12 cellular contexts compared by ENCODE assay signal in the genomic region with DNA sequence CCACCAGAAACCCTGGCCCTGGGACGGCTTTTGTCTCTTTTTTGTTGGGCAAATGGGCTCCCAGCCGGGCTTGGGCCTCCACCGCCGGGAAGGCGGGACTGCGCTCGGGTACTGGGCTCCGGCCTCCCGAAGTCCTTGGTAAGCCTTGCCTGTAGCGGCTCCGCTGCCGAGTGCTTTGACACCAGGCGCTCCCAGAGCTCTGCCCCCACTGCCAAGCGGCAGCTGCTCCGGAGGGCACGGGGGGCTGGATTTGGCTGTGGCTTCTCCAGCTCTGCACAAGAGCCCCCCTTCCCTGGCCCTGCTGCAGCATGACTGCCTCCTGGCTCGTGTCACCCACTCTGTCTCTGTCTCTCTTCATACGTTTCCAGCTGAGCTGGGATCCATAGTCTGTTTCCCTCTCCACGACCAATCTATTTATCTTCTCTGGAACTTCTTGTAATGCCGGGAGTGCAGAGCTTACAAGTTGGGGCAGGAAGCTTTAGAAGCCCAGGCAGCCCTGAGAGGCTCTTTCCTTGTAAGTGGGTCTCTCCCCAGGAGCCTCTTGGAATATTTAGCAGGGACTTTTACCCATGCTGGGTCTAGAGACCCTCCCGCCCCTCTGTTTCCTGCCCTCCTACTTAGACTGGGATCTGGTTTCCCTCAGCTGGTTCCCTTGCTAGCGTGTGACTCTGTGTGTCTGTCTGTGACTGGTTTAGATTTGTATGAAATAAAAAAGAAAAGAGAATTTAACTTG.
DNase-seq lines count a peak whose midpoint lies in the region; ATAC-seq and TF ChIP-seq lines count a peak whose summit lies in the region.
"Had no signal": no experiment of that assay in that cellular context is flagged by ENCODE, and none has a peak within 500 bp of the region (broad histone marks: within the 10 kb centered on the region; RNA-seq: fewer than 3 reads in every experiment).

No MANE protein-coding gene starts in this region.

- H3K36me3 ChIP-seq in HUES48 (ENCODE audit: control insufficient read depth, insufficient read depth, low read length) (no peaks in the 10 kb centered on the region), gastroesophageal sphincter (no peaks in the 10 kb centered on the region)

- H3K4me3 Mint-ChIP-seq in activated naive CD4-positive, alpha-beta T cell treated with anti-CD3 and anti-CD28 coated beads for 36 hours = no peak overlapping the region
- H3K4me3 Mint-ChIP-seq: CD8-positive, alpha-beta memory T cell; T-helper 17 cell had no signal

- TF ChIP-seq CTCF in gastroesophageal sphincter (IDR thresholded peaks at IDR 0.05) = no peak

- intact Hi-C loops in activated naive CD4-positive, alpha-beta T cell treated with anti-CD3 and anti-CD28 coated beads for 36 hours (cut with micrococcal nuclease) = no loop called here

- no peak for TF ChIP-seq POLR2A in gastroesophageal sphincter (IDR thresholded peaks at IDR 0.05)

- H3K27me3 ChIP-seq in HUES48 (ENCODE audit: control insufficient read depth, insufficient read depth, low read length) (peaks cover 7% of the 10 kb centered on the region), gastroesophageal sphincter (no peaks in the 10 kb centered on the region)

- no peaks in the 10 kb centered on the region for H3K36me3 Mint-ChIP-seq in activated naive CD4-positive, alpha-beta T cell treated with anti-CD3 and anti-CD28 coated beads for 36 hours (ENCODE audit: low read depth)
- H3K36me3 Mint-ChIP-seq: CD8-positive, alpha-beta memory T cell had no signal

- TF ChIP-seq EP300 in gastroesophageal sphincter (IDR thresholded peaks at IDR 0.05) = no peak

- CTCF ChIA-PET in activated naive CD4-positive, alpha-beta T cell treated with anti-CD3 and anti-CD28 coated beads for 36 hours (lab: Charles Lee) = interaction anchor here (0.7 kb wide), 1 partner anchor 22 kb away, joined by 3 read pairs; no protein-coding TSS in a partner anchor

- no peaks in the 10 kb centered on the region for H3K27me3 Mint-ChIP-seq in activated naive CD4-positive, alpha-beta T cell treated with anti-CD3 and anti-CD28 coated beads for 36 hours (ENCODE audit: low read depth)

- no peaks in the 10 kb centered on the region for H3K9me3 Mint-ChIP-seq in activated naive CD4-positive, alpha-beta T cell treated with anti-CD3 and anti-CD28 coated beads for 36 hours
- H3K9me3 Mint-ChIP-seq: CD8-positive, alpha-beta memory T cell had no signal

- no peak overlapping the region for H3K27ac Mint-ChIP-seq in activated naive CD4-positive, alpha-beta T cell treated with anti-CD3 and anti-CD28 coated beads for 36 hours
- H3K27ac Mint-ChIP-seq: T-helper 17 cell had no signal

- no peaks in the 10 kb centered on the region for H3K9me3 ChIP-seq in HUES48 (ENCODE audit: control insufficient read depth, insufficient read depth, low read length)
- H3K9me3 ChIP-seq in gastroesophageal sphincter = no peaks in the 10 kb centered on the region

- H3K4me3 ChIP-seq in HUES48 (ENCODE audit: low read depth, low read length) (no peak overlapping the region), gastroesophageal sphincter (peak overlapping the region in 1 of 2 donors; percentile 16), skin epidermis (no peak overlapping the region)

- 29 to 56% methylated on average over 3 to 11 of the region's 22 CpGs for WGBS in gastroesophageal sphincter (ENCODE audit: low coverage in 1 of 2), 2 donors

- H3K4me1 Mint-ChIP-seq in activated naive CD4-positive, alpha-beta T cell treated with anti-CD3 and anti-CD28 coated beads for 36 hours (ENCODE audit: low read depth) = no peaks in the 10 kb centered on the region
- H3K4me1 Mint-ChIP-seq: CD8-positive, alpha-beta memory T cell had no signal

- H3K27ac ChIP-seq in HUES48 (ENCODE audit: low read depth, low read length) (no peak overlapping the region), gastroesophageal sphincter (peak overlapping the region in 3 of 4 donors; percentile 70 to 74 (median 74)), skin epidermis (peak overlapping the region in 14 of 21 experiments; percentile 4 to 66 (median 38))

- H3K4me1 ChIP-seq in HUES48 (ENCODE audit: control insufficient read depth, insufficient read depth, low read length) (peaks cover 16% of the 10 kb centered on the region), gastroesophageal sphincter (peaks cover 0 to 68% (median 16%) of the 10 kb centered on the region in 3 donors)

- ATAC-seq in gastroesophageal sphincter = peak; percentile 14
- ATAC-seq: T-helper 17 cell had no signal

- peak overlapping the region; percentile 31; the same call in 1 of the 2 replicates for H3K9ac ChIP-seq in HUES48 (ENCODE audit: low read depth, low read length)

- DNase-seq in NCI-H524 treated with DMSO at 0.1 percent for 48 hours (lab: John Stamatoyannopoulos, UW) = peak; percentile 55
- no peak for DNase-seq in NCI-H526 (lab: John Stamatoyannopoulos, UW)
- no peak for DNase-seq in NCI-H1436 treated with DMSO at 0.1 percent for 48 hours (lab: John Stamatoyannopoulos, UW)
- no peak for DNase-seq in activated naive CD4-positive, alpha-beta T cell treated with anti-CD3 and anti-CD28 coated beads for 36 hours
- DNase-seq: activated CD4-positive, alpha-beta T cell treated with anti-CD3 and anti-CD28 coated beads, Interleukin-2, amount 50 U/mL, for 4 hours; activated effector memory CD4-positive, alpha-beta T cell treated with Interleukin-2 at 50 U/mL for 16 hours; CD8-positive, alpha-beta memory T cell; NCI-H2081; T-helper 17 cell had no signal
